1 cellular context compared by ENCODE assay signal in the genomic region with DNA sequence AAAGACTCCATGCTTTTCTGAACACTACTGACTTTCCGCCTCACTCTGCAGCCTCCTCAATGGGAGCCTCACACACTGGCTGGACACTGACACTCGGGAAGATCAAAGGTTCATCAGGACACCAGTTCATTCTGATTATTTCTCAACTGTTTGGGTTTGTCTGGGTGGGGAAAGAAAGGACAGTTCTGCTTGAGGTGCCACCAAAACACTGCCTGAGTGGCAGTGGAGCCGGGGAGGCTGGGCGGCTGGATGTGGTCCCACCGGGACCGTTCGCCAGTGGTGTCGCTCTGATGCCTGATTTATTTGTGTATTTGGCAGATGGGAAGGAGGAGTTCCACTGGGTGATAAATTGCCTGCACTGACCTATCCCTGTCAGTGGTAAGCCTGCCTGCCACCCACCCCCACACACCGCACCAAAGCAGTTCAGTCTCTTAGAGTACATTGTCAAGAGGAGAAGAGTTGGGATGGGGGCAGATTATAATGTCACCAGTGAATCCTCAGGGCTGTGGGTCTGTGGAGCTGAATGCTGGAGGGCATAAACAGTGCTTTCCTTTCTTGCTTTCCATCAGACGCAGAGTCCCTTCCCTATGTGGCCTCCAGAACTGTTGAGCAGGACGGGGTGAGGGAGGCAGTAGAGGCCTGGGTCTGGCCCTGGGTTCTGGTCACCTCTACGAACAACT.
A peak's percentile ranks its signal among the peaks of the same experiment; 100 is the strongest.
TF ChIP-seq lines count a peak whose summit lies in the region.

No MANE protein-coding gene starts in this region.

TF ChIP-seq in HepG2, 621 proteins besides CTCF, POLR2A, EP300 and RAD21 (continued from another document):
- no peak for TF ChIP-seq NFYB (CRISPR knock-in tag; IDR thresholded peaks at IDR 0.05)
- TF ChIP-seq HDAC1 (CRISPR knock-in tag; IDR thresholded peaks at IDR 0.05): peak; percentile 35; the same call in 1 of the 2 replicates
- no peak for TF ChIP-seq NCOA1 (CRISPR knock-in tag; IDR thresholded peaks at IDR 0.05)
- TF ChIP-seq ZNF17 (CRISPR knock-in tag; IDR thresholded peaks at IDR 0.05): no peak
- no peak for TF ChIP-seq KDM2A (CRISPR knock-in tag; IDR thresholded peaks at IDR 0.05; ENCODE audit: borderline replicate concordance, low read depth)
- TF ChIP-seq ZNF816 (CRISPR knock-in tag; IDR thresholded peaks at IDR 0.05; ENCODE audit: borderline replicate concordance): no peak
- no peak for TF ChIP-seq ZFP90 (CRISPR knock-in tag; IDR thresholded peaks at IDR 0.05; ENCODE audit: borderline replicate concordance)
- peak; percentile 53; the same call in 1 of the 2 replicates for TF ChIP-seq RXRB (CRISPR knock-in tag; IDR thresholded peaks at IDR 0.05; ENCODE audit: borderline replicate concordance)
- 0 out of 2 replicates have a peak, but pooled peaks have one; percentile 11 for TF ChIP-seq JUN (CRISPR knock-in tag; IDR thresholded peaks at IDR 0.05)
- TF ChIP-seq BCL6 (CRISPR knock-in tag; IDR thresholded peaks at IDR 0.05): peak; percentile 28; the same call in 1 of the 2 replicates
- TF ChIP-seq, protein P1, sequence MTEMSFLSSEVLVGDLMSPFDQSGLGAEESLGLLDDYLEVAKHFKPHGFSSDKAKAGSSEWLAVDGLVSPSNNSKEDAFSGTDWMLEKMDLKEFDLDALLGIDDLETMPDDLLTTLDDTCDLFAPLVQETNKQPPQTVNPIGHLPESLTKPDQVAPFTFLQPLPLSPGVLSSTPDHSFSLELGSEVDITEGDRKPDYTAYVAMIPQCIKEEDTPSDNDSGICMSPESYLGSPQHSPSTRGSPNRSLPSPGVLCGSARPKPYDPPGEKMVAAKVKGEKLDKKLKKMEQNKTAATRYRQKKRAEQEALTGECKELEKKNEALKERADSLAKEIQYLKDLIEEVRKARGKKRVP (CRISPR knock-in tag; IDR thresholded peaks at IDR 0.05): no peak
- no peak for TF ChIP-seq MTF2 (CRISPR knock-in tag; IDR thresholded peaks at IDR 0.05; ENCODE audit: borderline replicate concordance)
- TF ChIP-seq ZNF101 (CRISPR knock-in tag; IDR thresholded peaks at IDR 0.05; ENCODE audit: borderline replicate concordance, low read depth): no peak
- no peak for TF ChIP-seq POGK (CRISPR knock-in tag; conservative IDR thresholded peaks at IDR 0.05)
- 0 out of 2 replicates have a peak, but pooled peaks have one; percentile 27 for TF ChIP-seq MED1 (CRISPR knock-in tag; IDR thresholded peaks at IDR 0.05)
- TF ChIP-seq ATAD3A (CRISPR knock-in tag; IDR thresholded peaks at IDR 0.05): no peak
- TF ChIP-seq ZNF766 (CRISPR knock-in tag; IDR thresholded peaks at IDR 0.05; ENCODE audit: borderline replicate concordance): 0 out of 2 replicates have a peak, but pooled peaks have one; percentile 41
- TF ChIP-seq ZBTB4 (CRISPR knock-in tag; IDR thresholded peaks at IDR 0.05; ENCODE audit: borderline replicate concordance): no peak; the same call in 1 of the 2 replicates
